21 cellular contexts compared by ENCODE assay signal in the genomic region with DNA sequence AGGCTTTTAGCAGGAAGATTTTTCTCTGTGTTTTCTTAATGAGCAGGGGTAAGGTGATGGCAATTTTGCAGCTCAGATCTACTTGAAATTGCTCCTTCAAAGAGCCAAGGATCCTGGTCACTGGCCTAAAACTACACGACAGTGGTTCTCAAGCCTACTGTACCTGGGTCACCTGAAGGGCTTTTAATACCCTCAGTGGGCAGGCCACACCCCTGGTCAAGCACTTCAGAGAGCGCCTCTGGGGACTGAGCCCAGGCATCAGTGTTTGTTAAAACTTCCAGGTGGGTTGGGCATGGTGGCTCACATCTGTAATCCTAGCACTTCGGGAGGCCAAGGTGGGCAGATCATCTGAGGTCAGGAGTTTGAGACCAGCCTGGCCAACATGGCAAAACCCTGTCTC.
"Had no signal": no experiment of that assay in that cellular context is flagged by ENCODE, and none has a peak within 500 bp of the region (broad histone marks: within the 10 kb centered on the region; RNA-seq: fewer than 3 reads in every experiment).

No MANE protein-coding gene starts in this region.

- H3K27me3 ChIP-seq: esophagus muscularis mucosa, gastroesophageal sphincter, heart left ventricle, hepatocyte had no signal

- DNase-seq: dermis blood vessel endothelial cell; dorsolateral prefrontal cortex; effector CD4-positive, alpha-beta T cell; effector memory CD4-positive, alpha-beta T cell; foreskin keratinocyte; heart left ventricle; hypothalamus; immature natural killer cell; islet precursor cell; kidney; kidney glomerular epithelial cell; left colon; left ventricle myocardium superior; lower lobe of right lung; mesenchymal stem cell; mucosa of descending colon had no signal

- H3K4me1 ChIP-seq: foreskin keratinocyte, gastroesophageal sphincter, lower lobe of right lung had no signal

- H3K36me3 ChIP-seq: esophagus muscularis mucosa, gastroesophageal sphincter, heart left ventricle, lower lobe of right lung had no signal

- H3K4me3 ChIP-seq: coronary artery, dorsolateral prefrontal cortex, esophagus muscularis mucosa, gastroesophageal sphincter, heart left ventricle, hepatocyte, lower lobe of right lung, mucosa of descending colon had no signal

- H3K79me2 ChIP-seq: hepatocyte had no signal

- H3K27ac ChIP-seq: coronary artery, dorsolateral prefrontal cortex, esophagus muscularis mucosa, foreskin keratinocyte, gastroesophageal sphincter, heart left ventricle, hepatocyte, lower lobe of right lung had no signal

- H3K4me2 ChIP-seq: hepatocyte had no signal

- ATAC-seq: foreskin keratinocyte, gastroesophageal sphincter, heart left ventricle, left colon, left lobe of liver, left ventricle myocardium superior, mucosa of descending colon had no signal

- H3K9me3 ChIP-seq: esophagus muscularis mucosa, gastroesophageal sphincter, heart left ventricle, lower lobe of right lung, mucosa of descending colon had no signal

- H2AFZ ChIP-seq: hepatocyte had no signal
